In the genomic region with DNA sequence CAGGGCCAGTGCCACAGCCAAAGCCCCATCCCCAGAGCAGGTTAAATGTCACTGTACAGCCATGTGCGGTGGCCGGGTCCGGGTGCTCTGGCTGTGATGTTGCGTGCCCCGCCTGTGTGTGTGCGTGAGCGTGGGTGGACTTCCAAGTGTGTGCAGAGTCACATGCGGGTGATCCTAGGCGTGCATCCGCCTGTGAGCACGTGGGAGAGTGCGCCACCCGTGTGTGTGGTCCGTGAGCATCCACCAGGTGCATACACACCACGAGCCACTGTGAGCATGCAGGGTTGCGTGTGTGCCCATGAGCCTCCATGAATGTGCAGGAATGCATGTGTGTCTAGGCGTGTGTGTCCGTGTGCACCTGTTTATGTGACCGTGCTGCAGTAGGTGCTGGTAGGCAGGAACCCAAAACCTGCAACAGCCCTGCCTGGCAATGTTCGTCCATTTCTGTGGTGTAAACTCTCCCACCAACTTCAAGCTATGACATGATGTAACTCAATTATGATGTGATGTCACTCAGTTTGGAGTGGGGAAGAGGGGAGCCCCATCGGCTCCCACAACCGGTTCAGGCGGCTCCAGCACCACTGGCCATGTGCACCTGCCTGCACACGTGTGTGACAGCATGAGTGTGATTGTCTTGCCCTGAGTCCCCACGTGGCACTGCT, we compare ENCODE assay signal across 28 cellular contexts.
"Had no signal": no experiment of that assay in that cellular context is flagged by ENCODE, and none has a peak within 500 bp of the region (broad histone marks: within the 10 kb centered on the region; RNA-seq: fewer than 3 reads in every experiment).

No MANE protein-coding gene starts in this region.

- H3K4me3 ChIP-seq: left lung, lower lobe of right lung, psoas muscle, skin epidermis, stomach, testis, thyroid gland, transverse colon, upper lobe of right lung, uterus had no signal

- H3K36me3 ChIP-seq: left lung, lower lobe of right lung, neutrophil, stomach, thyroid gland, transverse colon, upper lobe of right lung, uterus had no signal

- FAIRE-seq: islet of Langerhans, kidney had no signal

- H3K79me2 ChIP-seq: parathyroid adenoma had no signal

- H3K9me3 ChIP-seq: left lung, lower lobe of right lung, neutrophil, psoas muscle, stomach, testis, thyroid gland, transverse colon, upper lobe of right lung, uterus had no signal

- H3K9ac ChIP-seq: parathyroid adenoma had no signal

- DNase-seq: hypothalamus; immature natural killer cell; kidney; left colon; left lung; lower lobe of right lung; mammary epithelial cell; mesenchymal stem cell; naive thymus-derived CD8-positive, alpha-beta T cell; occipital lobe; psoas muscle; stimulated activated CD4-positive, alpha-beta T cell treated with anti-CD3 and anti-CD28 coated beads, Interleukin-12 subunit alpha, Interleukin-12 subunit beta, amount 100 ng/mL, for 4 hours; stimulated activated CD4-positive, alpha-beta T cell treated with anti-CD3 and anti-CD28 coated beads, Interleukin-15, amount 100 ng/mL, for 24 hours; stimulated activated CD4-positive, alpha-beta T cell treated with anti-CD3 and anti-CD28 coated beads, Interleukin-2, amount 100 ng/mL, for 24 hours; stimulated activated CD4-positive, alpha-beta T cell treated with anti-CD3 and anti-CD28 coated beads, Interleukin-4, amount 100 ng/mL, for 1 hour; stimulated activated naive B cell treated with anti-CD40 and anti-IgM and Interleukin-4, amounts not matched to agents 10 μg/mL and 1 μg/mL and 100 μg/mL, for 72 hours; stimulated activated naive CD8-positive, alpha-beta T cell treated with anti-CD3 and anti-CD28 coated beads, Interleukin-15, Interleukin-2, amounts not matched to agents 100 U/mL and 50 U/mL, for 24 hours; stomach; testis; thyroid gland; transverse colon; upper lobe of right lung; uterus had no signal

- H2AFZ ChIP-seq: parathyroid adenoma had no signal

- H3K4me1 ChIP-seq: left lung, lower lobe of right lung, parathyroid adenoma, psoas muscle, testis, thyroid gland, upper lobe of right lung, uterus had no signal

- H3K27me3 ChIP-seq: neutrophil, testis, thyroid gland, uterus had no signal

- H3K27ac ChIP-seq: left lung, lower lobe of right lung, neutrophil, parathyroid adenoma, psoas muscle, skin epidermis, stomach, testis, thyroid gland, transverse colon, upper lobe of right lung, uterus had no signal

- ATAC-seq: left colon; left lung; lower lobe of right lung; naive thymus-derived CD8-positive, alpha-beta T cell; psoas muscle; sciatic nerve; stimulated activated naive B cell treated with anti-CD40 and anti-IgM and Interleukin-4, amounts not matched to agents 10 μg/mL and 1 μg/mL and 100 μg/mL, for 72 hours; stimulated activated naive CD8-positive, alpha-beta T cell treated with anti-CD3 and anti-CD28 coated beads, Interleukin-15, Interleukin-2, amounts not matched to agents 100 U/mL and 50 U/mL, for 24 hours; upper lobe of right lung had no signal
